In genomic region chr6:129519750-129520149, GRCh38 we compare ENCODE assay signal across 27 cellular contexts.
"Had no signal": no experiment of that assay in that cellular context is flagged by ENCODE, and none has a peak within 500 bp of the region (broad histone marks: within the 10 kb centered on the region; RNA-seq: fewer than 3 reads in every experiment).

No MANE protein-coding gene starts in this region.

- FAIRE-seq: urothelium cell line had no signal

- H3K27ac ChIP-seq: stomach, suprapubic skin, testis, thoracic aorta, thyroid gland, tibial artery, tibial nerve, transverse colon, upper lobe of left lung, upper lobe of right lung, uterus, vagina had no signal

- H3K4me3 ChIP-seq: stomach, suprapubic skin, testis, thoracic aorta, thyroid gland, tibial artery, tibial nerve, transverse colon, upper lobe of left lung, upper lobe of right lung, uterus, vagina had no signal

- H3K9me3 ChIP-seq: stomach, suprapubic skin, testis, thoracic aorta, thyroid gland, tibial artery, tibial nerve, transverse colon, upper lobe of left lung, upper lobe of right lung, uterus, vagina had no signal

- ATAC-seq: stimulated activated effector memory CD8-positive, alpha-beta T cell treated with anti-CD3 and anti-CD28 coated beads, Interleukin-12 subunit alpha, Interleukin-12 subunit beta, amount 100 ng/mL, for 72 hours; stimulated activated memory B cell treated with anti-CD40 and anti-IgM and Interleukin-4, amounts not matched to agents 10 μg/mL and 1 μg/mL and 100 μg/mL, for 72 hours; stimulated activated naive B cell treated with anti-CD40 and anti-IgM and Interleukin-4, amounts not matched to agents 10 μg/mL and 1 μg/mL and 100 μg/mL, for 72 hours; stimulated activated naive CD8-positive, alpha-beta T cell treated with anti-CD3 and anti-CD28 coated beads, Interleukin-15, amount 100 ng/mL, for 72 hours; stimulated activated naive CD8-positive, alpha-beta T cell treated with anti-CD3 and anti-CD28 coated beads, Interleukin-15, Interleukin-2, amounts not matched to agents 100 U/mL and 50 U/mL, for 24 hours; upper lobe of right lung had no signal

- H3K36me3 ChIP-seq: suprapubic skin, thyroid gland, transverse colon, uterus, vagina had no signal

- H3K27me3 ChIP-seq: stomach, suprapubic skin, testis, thyroid gland, tibial artery, tibial nerve, transverse colon, upper lobe of left lung, upper lobe of right lung, uterus, vagina had no signal

- H3K4me1 ChIP-seq: stomach, testis, tibial artery, transverse colon, upper lobe of left lung, upper lobe of right lung, uterus, vagina had no signal

- DNase-seq: stimulated activated CD4-positive, alpha-beta T cell treated with anti-CD3 and anti-CD28 coated beads, Interleukin-2, amount 100 ng/mL, for 48 hours; stimulated activated CD4-positive, alpha-beta T cell treated with anti-CD3 and anti-CD28 coated beads, Interleukin-4, amount 100 ng/mL, for 1 hour; stimulated activated CD4-positive, alpha-beta T cell treated with anti-CD3 and anti-CD28 coated beads, Interleukin-4, amount 100 ng/mL, for 24 hours; stimulated activated CD4-positive, alpha-beta T cell treated with anti-CD3 and anti-CD28 coated beads, Interleukin-4, amount 100 ng/mL, for 4 hours; stimulated activated CD8-positive, alpha-beta memory T cell treated with anti-CD3 and anti-CD28 coated beads, Interleukin-4, amount 100 ng/mL, for 48 hours; stimulated activated naive B cell treated with anti-CD40 and anti-IgM and Interleukin-4, amounts not matched to agents 10 μg/mL and 1 μg/mL and 100 μg/mL, for 72 hours; stimulated activated naive CD4-positive, alpha-beta T cell; stimulated activated naive CD4-positive, alpha-beta T cell treated with Interleukin-2 at 50 U/mL for 16 hours; stimulated activated naive CD8-positive, alpha-beta T cell treated with anti-CD3 and anti-CD28 coated beads, Interleukin-15, amount 100 ng/mL, for 72 hours; stimulated activated naive CD8-positive, alpha-beta T cell treated with anti-CD3 and anti-CD28 coated beads, Interleukin-15, Interleukin-2, amounts not matched to agents 100 U/mL and 50 U/mL, for 24 hours; stomach; substantia nigra; testis; thyroid gland; tibial artery; transverse colon; trophoblast cell; upper lobe of left lung; upper lobe of right lung; uterus had no signal
